1 cellular context compared by ENCODE assay signal in genomic region chr6:34425498-34426410, GRCh38.
TF ChIP-seq lines count a peak whose summit lies in the region.

Gene RPS10, minus strand, starts transcription at chr6:34426069. Its CDS starts 848 bp downstream, at chr6:34425221.

TF ChIP-seq in HEK293, 187 proteins besides CTCF, POLR2A, EP300 and RAD21 (continued from another document and continues in another):
- TF ChIP-seq, protein P1, sequence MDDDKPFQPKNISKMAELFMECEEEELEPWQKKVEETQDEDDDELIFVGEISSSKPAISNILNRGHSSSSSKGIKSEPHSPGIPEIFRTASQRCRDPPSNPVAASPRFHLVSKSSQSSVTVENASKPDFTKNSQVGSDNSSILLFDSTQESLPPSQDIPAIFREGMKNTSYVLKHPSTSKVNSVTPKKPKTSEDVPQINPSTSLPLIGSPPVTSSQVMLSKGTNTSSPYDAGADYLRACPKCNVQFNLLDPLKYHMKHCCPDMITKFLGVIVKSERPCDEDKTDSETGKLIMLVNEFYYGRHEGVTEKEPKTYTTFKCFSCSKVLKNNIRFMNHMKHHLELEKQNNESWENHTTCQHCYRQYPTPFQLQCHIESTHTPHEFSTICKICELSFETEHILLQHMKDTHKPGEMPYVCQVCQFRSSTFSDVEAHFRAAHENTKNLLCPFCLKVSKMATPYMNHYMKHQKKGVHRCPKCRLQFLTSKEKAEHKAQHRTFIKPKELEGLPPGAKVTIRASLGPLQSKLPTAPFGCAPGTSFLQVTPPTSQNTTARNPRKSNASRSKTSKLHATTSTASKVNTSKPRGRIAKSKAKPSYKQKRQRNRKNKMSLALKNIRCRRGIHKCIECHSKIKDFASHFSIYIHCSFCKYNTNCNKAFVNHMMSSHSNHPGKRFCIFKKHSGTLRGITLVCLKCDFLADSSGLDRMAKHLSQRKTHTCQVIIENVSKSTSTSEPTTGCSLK (tag by site-specific recombination; IDR thresholded peaks at IDR 0.05): no peak
- TF ChIP-seq ZBTB20 (tag by site-specific recombination; IDR thresholded peaks at IDR 0.05) (peak; percentile 59; the same call in 1 of the 2 replicates), HOXC10 (CRISPR knock-in tag; IDR thresholded peaks at IDR 0.05) (no peak), ZNF521 (tag by site-specific recombination; IDR thresholded peaks at IDR 0.05) (no peak), MEIS1 (CRISPR knock-in tag; IDR thresholded peaks at IDR 0.05; ENCODE audit: borderline replicate concordance) (no peak), ZNF76 (tag by site-specific recombination; IDR thresholded peaks at IDR 0.05; ENCODE audit: borderline replicate concordance, low read depth) (peak; percentile 50; the same call in 1 of the 2 replicates), TSHZ1 (tag by site-specific recombination; IDR thresholded peaks at IDR 0.05; ENCODE audit: borderline replicate concordance) (no peak), ZFP3 (tag by site-specific recombination; IDR thresholded peaks at IDR 0.05; ENCODE audit: low read depth) (no peak), KLF9 (tag by site-specific recombination; IDR thresholded peaks at IDR 0.05; ENCODE audit: low read depth) (peak; percentile 72), ZXDB (tag by site-specific recombination; IDR thresholded peaks at IDR 0.05) (peak; percentile 71), ZNF747 (tag by site-specific recombination; IDR thresholded peaks at IDR 0.05) (no peak), MZF1 (tag by site-specific recombination; IDR thresholded peaks at IDR 0.05; ENCODE audit: borderline replicate concordance) (no peak), ZNF391 (tag by site-specific recombination; IDR thresholded peaks at IDR 0.05; ENCODE audit: borderline replicate concordance, low read depth) (peak; percentile 60; the same call in 1 of the 2 replicates), YY1 (tag by site-specific recombination; IDR thresholded peaks at IDR 0.05) (0 out of 2 replicates have a peak, but pooled peaks have one; percentile 9), ZNF561 (tag by site-specific recombination; IDR thresholded peaks at IDR 0.05; ENCODE audit: borderline replicate concordance) (0 out of 2 replicates have a peak, but pooled peaks have one; percentile 49), BCL11A (tag by site-specific recombination; IDR thresholded peaks at IDR 0.05; ENCODE audit: low read depth) (no peak), ATF2 (tag by site-specific recombination; IDR thresholded peaks at IDR 0.05; ENCODE audit: low read depth) (no peak), OSR2 (tag by site-specific recombination; IDR thresholded peaks at IDR 0.05) (no peak), WT1 (tag by site-specific recombination; IDR thresholded peaks at IDR 0.05) (no peak), ZNF2 (tag by site-specific recombination; IDR thresholded peaks at IDR 0.05) (peak; percentile 81), PATZ1 (tag by site-specific recombination; IDR thresholded peaks at IDR 0.05) (peak; percentile 42; the same call in 1 of the 2 replicates), GLI2 (tag by site-specific recombination; IDR thresholded peaks at IDR 0.05; ENCODE audit: borderline replicate concordance, low read depth) (no peak), ZNF704 (tag by site-specific recombination; IDR thresholded peaks at IDR 0.05) (no peak), ZNF394 (tag by site-specific recombination; IDR thresholded peaks at IDR 0.05; ENCODE audit: borderline replicate concordance) (peak; percentile 75), ZNF571 (tag by site-specific recombination; IDR thresholded peaks at IDR 0.05) (no peak), ZNF335 (tag by site-specific recombination; conservative IDR thresholded peaks at IDR 0.05) (peak; percentile 98), ZNF843 (tag by site-specific recombination; IDR thresholded peaks at IDR 0.05) (0 out of 2 replicates have a peak, but pooled peaks have one; percentile 26), ZNF600 (tag by site-specific recombination; IDR thresholded peaks at IDR 0.05) (peak; percentile 43; the same call in 1 of the 2 replicates), ZNF560 (tag by site-specific recombination; IDR thresholded peaks at IDR 0.05; ENCODE audit: borderline replicate concordance) (no peak), ZNF280D (tag by site-specific recombination; IDR thresholded peaks at IDR 0.05) (no peak), EGR2 (tag by site-specific recombination; IDR thresholded peaks at IDR 0.05; ENCODE audit: low read depth) (0 out of 2 replicates have a peak, but pooled peaks have one; percentile 4), ZNF426 (tag by site-specific recombination; IDR thresholded peaks at IDR 0.05) (peak; percentile 4; the same call in 1 of the 2 replicates), ZNF132 (tag by site-specific recombination; IDR thresholded peaks at IDR 0.05; ENCODE audit: borderline replicate concordance) (no peak), ZSCAN30 (tag by site-specific recombination; IDR thresholded peaks at IDR 0.05) (peak; percentile 63; the same call in 1 of the 2 replicates), ZNF24 (tag by site-specific recombination; IDR thresholded peaks at IDR 0.05) (0 out of 2 replicates have a peak, but pooled peaks have one; percentile 23), GLI4 (tag by site-specific recombination; IDR thresholded peaks at IDR 0.05) (0 out of 2 replicates have a peak, but pooled peaks have one; percentile 31), TRIM28 (IDR thresholded peaks at IDR 0.05; ENCODE audit: borderline replicate concordance, low read length) (no peak), RBAK (tag by site-specific recombination; IDR thresholded peaks at IDR 0.05) (no peak), ZBTB26 (tag by site-specific recombination; optimal IDR thresholded peaks at IDR 0.05) (peak; percentile 31)
- TF ChIP-seq, protein P2, sequence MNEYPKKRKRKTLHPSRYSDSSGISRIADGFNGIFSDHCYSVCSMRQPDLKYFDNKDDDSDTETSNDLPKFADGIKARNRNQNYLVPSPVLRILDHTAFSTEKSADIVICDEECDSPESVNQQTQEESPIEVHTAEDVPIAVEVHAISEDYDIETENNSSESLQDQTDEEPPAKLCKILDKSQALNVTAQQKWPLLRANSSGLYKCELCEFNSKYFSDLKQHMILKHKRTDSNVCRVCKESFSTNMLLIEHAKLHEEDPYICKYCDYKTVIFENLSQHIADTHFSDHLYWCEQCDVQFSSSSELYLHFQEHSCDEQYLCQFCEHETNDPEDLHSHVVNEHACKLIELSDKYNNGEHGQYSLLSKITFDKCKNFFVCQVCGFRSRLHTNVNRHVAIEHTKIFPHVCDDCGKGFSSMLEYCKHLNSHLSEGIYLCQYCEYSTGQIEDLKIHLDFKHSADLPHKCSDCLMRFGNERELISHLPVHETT (tag by site-specific recombination; IDR thresholded peaks at IDR 0.05): peak; percentile 20; the same call in 1 of the 2 replicates
- TF ChIP-seq, protein P3, sequence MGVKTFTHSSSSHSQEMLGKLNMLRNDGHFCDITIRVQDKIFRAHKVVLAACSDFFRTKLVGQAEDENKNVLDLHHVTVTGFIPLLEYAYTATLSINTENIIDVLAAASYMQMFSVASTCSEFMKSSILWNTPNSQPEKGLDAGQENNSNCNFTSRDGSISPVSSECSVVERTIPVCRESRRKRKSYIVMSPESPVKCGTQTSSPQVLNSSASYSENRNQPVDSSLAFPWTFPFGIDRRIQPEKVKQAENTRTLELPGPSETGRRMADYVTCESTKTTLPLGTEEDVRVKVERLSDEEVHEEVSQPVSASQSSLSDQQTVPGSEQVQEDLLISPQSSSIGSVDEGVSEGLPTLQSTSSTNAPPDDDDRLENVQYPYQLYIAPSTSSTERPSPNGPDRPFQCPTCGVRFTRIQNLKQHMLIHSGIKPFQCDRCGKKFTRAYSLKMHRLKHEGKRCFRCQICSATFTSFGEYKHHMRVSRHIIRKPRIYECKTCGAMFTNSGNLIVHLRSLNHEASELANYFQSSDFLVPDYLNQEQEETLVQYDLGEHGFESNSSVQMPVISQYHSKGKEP (tag by site-specific recombination; IDR thresholded peaks at IDR 0.05): 0 out of 2 replicates have a peak, but pooled peaks have one; percentile 14
